ENCODE assay signal across 1 cellular context in the genomic region with DNA sequence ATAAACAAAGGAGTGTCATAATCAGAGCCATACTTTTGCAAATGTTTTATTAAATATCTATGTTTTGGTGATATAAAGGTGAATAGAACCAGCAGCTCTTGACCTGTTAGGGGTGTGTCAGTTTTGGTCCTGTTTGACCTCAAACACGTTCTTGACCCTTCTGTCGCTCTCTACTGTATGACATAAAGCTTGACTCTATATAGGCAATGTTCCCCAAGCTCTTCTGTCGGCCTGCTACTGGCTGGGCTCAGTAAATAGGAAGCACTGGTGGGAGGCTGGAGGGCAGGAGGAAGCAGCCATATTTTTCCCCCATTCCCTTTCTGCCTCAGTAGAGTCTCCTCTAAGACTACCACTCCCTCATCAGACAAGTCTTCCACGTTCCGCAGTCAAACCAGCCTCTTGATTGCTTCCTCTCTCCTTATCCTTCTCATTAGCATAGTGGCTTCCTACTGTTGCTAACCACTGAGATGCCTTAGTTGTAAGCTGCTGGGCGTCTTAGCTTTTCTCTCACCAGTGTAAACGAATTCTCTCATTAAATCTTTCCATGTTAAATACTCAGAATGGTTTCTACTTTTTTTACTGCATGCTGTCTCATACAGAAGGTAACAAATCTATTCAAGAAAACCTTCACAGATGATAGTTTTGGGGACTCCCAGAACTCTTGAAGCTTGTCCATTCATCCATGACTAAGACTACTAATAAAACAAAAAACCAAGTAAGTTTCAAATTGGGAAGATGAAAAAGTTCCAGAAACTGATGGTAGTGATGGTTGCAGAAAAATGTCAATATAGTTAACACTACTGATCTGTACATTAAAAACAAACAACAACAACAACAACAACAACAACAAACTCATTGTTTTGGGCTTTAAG.
TF ChIP-seq lines count a peak whose summit lies in the region.

No MANE protein-coding gene starts in this region.

TF ChIP-seq in GM23338, 12 proteins besides CTCF, POLR2A, EP300 and RAD21 (continued from another document):
- TF ChIP-seq, protein P1, sequence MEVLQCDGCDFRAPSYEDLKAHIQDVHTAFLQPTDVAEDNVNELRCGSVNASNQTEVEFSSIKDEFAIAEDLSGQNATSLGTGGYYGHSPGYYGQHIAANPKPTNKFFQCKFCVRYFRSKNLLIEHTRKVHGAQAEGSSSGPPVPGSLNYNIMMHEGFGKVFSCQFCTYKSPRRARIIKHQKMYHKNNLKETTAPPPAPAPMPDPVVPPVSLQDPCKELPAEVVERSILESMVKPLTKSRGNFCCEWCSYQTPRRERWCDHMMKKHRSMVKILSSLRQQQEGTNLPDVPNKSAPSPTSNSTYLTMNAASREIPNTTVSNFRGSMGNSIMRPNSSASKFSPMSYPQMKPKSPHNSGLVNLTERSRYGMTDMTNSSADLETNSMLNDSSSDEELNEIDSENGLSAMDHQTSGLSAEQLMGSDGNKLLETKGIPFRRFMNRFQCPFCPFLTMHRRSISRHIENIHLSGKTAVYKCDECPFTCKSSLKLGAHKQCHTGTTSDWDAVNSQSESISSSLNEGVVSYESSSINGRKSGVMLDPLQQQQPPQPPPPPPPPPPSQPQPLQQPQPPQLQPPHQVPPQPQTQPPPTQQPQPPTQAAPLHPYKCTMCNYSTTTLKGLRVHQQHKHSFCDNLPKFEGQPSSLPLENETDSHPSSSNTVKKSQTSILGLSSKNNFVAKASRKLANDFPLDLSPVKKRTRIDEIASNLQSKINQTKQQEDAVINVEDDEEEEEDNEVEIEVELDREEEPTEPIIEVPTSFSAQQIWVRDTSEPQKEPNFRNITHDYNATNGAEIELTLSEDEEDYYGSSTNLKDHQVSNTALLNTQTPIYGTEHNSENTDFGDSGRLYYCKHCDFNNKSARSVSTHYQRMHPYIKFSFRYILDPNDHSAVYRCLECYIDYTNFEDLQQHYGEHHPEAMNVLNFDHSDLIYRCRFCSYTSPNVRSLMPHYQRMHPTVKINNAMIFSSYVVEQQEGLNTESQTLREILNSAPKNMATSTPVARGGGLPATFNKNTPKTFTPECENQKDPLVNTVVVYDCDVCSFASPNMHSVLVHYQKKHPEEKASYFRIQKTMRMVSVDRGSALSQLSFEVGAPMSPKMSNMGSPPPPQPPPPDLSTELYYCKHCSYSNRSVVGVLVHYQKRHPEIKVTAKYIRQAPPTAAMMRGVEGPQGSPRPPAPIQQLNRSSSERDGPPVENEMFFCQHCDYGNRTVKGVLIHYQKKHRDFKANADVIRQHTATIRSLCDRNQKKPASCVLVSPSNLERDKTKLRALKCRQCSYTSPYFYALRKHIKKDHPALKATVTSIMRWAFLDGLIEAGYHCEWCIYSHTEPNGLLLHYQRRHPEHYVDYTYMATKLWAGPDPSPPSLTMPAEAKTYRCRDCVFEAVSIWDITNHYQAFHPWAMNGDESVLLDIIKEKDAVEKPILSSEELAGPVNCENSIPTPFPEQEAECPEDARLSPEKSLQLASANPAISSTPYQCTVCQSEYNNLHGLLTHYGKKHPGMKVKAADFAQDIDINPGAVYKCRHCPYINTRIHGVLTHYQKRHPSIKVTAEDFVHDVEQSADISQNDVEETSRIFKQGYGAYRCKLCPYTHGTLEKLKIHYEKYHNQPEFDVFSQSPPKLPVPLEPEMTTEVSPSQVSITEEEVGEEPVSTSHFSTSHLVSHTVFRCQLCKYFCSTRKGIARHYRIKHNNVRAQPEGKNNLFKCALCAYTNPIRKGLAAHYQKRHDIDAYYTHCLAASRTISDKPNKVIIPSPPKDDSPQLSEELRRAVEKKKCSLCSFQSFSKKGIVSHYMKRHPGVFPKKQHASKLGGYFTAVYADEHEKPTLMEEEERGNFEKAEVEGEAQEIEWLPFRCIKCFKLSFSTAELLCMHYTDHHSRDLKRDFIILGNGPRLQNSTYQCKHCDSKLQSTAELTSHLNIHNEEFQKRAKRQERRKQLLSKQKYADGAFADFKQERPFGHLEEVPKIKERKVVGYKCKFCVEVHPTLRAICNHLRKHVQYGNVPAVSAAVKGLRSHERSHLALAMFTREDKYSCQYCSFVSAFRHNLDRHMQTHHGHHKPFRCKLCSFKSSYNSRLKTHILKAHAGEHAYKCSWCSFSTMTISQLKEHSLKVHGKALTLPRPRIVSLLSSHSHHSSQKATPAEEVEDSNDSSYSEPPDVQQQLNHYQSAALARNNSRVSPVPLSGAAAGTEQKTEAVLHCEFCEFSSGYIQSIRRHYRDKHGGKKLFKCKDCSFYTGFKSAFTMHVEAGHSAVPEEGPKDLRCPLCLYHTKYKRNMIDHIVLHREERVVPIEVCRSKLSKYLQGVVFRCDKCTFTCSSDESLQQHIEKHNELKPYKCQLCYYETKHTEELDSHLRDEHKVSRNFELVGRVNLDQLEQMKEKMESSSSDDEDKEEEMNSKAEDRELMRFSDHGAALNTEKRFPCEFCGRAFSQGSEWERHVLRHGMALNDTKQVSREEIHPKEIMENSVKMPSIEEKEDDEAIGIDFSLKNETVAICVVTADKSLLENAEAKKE (CRISPR knock-in tag; IDR thresholded peaks at IDR 0.05), result no peak
